In the genomic region with DNA sequence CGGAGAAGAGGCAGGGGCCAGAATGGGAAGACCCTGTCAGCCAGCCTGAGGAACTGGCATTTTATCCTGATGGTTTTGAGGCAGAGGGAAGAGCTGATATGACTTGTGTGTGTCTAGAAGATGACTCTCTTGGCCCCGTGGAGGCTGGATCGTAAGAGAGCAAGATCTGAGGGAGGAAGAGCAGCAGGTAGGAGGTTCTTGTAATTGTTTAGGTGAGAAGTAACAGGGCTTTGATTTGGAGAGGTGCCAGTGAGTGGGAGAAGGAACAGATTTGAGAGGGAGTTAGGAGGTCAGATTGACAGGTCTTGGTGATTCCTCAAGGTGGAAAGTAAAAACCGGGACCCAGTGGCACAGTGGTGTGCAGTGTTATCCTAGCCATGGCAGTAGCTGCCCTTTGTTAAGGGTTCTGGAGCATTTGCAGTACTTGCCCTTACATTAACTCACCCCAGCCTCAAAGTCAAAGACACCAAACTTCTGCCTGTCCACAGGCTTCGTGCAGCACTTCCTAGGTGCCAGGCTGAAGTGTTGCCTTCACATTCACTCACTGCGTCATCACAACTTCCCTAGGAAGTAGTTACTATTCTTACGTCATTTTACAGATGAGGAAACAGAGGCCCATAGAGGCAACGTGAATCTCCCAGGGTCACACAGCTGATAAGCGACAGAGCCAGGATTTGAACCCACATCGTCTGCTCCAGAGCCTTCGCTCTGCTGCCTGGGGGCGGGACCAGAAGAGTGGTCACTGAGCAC, we compare ENCODE assay signal across 1 cellular context.
TF ChIP-seq lines count a peak whose summit lies in the region.

No MANE protein-coding gene starts in this region.

TF ChIP-seq in endothelial cell of umbilical vein, 7 proteins besides CTCF, POLR2A, EP300 and RAD21:
- TF ChIP-seq EZH2 (IDR thresholded peaks at IDR 0.05; ENCODE audit: borderline replicate concordance, low read depth, low read length, severe bottlenecking) (no peak), POLR2AphosphoS5 (IDR thresholded peaks at IDR 0.05; ENCODE audit: insufficient read depth, low read depth, low read length) (no peak), JUN (IDR thresholded peaks at IDR 0.05; ENCODE audit: borderline replicate concordance, insufficient read depth, insufficient read length, low read depth) (no peak), MYC (IDR thresholded peaks at IDR 0.05; ENCODE audit: low read depth, low read length) (no peak), FOS (IDR thresholded peaks at IDR 0.05; ENCODE audit: borderline replicate concordance, insufficient read depth, low read length) (no peak), GATA2 (IDR thresholded peaks at IDR 0.05; ENCODE audit: insufficient read depth, insufficient read length, low read depth, low read length) (no peak)
- TF ChIP-seq, protein P1, sequence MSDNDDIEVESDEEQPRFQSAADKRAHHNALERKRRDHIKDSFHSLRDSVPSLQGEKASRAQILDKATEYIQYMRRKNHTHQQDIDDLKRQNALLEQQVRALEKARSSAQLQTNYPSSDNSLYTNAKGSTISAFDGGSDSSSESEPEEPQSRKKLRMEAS (IDR thresholded peaks at IDR 0.05; ENCODE audit: insufficient read depth, insufficient read length) = no peak
TF ChIP-seq in endothelial cell of umbilical vein: peak in this region for 0.
